ENCODE assay signal across 19 cellular contexts in the genomic region with DNA sequence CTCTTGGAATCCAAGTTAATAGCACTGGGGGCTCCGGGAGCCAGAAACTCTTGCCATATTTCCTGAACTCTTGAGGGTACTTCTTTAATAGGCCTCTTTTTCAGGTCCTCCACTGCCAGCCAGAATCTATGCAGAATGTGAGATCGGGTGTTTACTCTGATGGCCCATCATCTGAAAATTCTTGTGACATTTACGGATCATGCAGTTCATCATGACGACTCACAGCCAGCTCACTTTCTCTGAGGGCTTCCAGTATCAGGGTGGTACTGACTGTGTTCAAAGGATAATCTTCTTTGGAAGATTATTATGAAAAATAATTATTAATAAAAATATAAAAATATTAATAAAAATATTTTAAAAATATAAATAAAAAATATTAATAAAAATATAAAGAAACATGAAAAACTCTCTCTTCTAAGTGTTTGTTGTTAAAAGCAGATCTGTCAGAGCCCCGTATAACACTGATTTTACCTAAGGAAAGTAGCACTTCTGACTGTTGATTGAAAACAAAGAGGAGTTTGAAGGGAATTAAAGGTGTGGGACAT.
DNase-seq lines count a peak whose midpoint lies in the region; ATAC-seq, FAIRE-seq and TF ChIP-seq lines count a peak whose summit lies in the region.
"Had no signal": no experiment of that assay in that cellular context is flagged by ENCODE, and none has a peak within 500 bp of the region (broad histone marks: within the 10 kb centered on the region; RNA-seq: fewer than 3 reads in every experiment).

No MANE protein-coding gene starts in this region.

- CTCF ChIA-PET in Calu3 (lab: Charles Lee) = no interaction called here

- H3K9me3 Mint-ChIP-seq in osteocyte (ENCODE audit: unreplicated experiment) (no peaks in the 10 kb centered on the region), Calu3 (ENCODE audit: low read depth, unreplicated experiment) (no peaks in the 10 kb centered on the region), mesothelial cell of epicardium (no peaks in the 10 kb centered on the region)

- H3K36me3 Mint-ChIP-seq in osteocyte (ENCODE audit: unreplicated experiment) = peaks cover 5% of the 10 kb centered on the region
- no peaks in the 10 kb centered on the region for H3K36me3 Mint-ChIP-seq in Calu3 (ENCODE audit: insufficient read depth, unreplicated experiment)
- H3K36me3 Mint-ChIP-seq in mesothelial cell of epicardium = no peaks in the 10 kb centered on the region

- intact Hi-C loops in Calu3 (cut with micrococcal nuclease; ENCODE audit: unreplicated experiment) = no loop called here

- ATAC-seq in HG03175 (IDR thresholded peaks at IDR 0.05; ENCODE audit: unreplicated experiment) = no peak
- ATAC-seq: T-helper 17 cell had no signal

- no peaks in the 10 kb centered on the region for H3K27me3 Mint-ChIP-seq in osteocyte (ENCODE audit: unreplicated experiment)
- H3K27me3 Mint-ChIP-seq in Calu3 (ENCODE audit: unreplicated experiment) = no peaks in the 10 kb centered on the region
- H3K27me3 Mint-ChIP-seq in mesothelial cell of epicardium (ENCODE audit: low read depth) = peaks cover 6% of the 10 kb centered on the region
- H3K27me3 Mint-ChIP-seq: B cell had no signal

- no TSS peak for BruUV-seq in Calu3 (replicated peaks; lab: Mats Ljungman, UMichigan)

- peaks cover 64% of the 10 kb centered on the region for H3K4me1 Mint-ChIP-seq in osteocyte (ENCODE audit: unreplicated experiment)
- peaks cover 16% of the 10 kb centered on the region for H3K4me1 Mint-ChIP-seq in Calu3 (ENCODE audit: low read depth, unreplicated experiment)
- H3K4me1 Mint-ChIP-seq in mesothelial cell of epicardium = peaks cover 5% of the 10 kb centered on the region
- H3K4me1 Mint-ChIP-seq: B cell, T-helper 17 cell had no signal

- peak; percentile 9 for DNase-seq in H54 (ENCODE audit: insufficient read length, low spot score)
- DNase-seq in NCI-H226 = peak; percentile 25
- DNase-seq in epithelial cell of esophagus (ENCODE audit: low read depth) = peak; percentile 46
- DNase-seq in osteocyte (ENCODE audit: extremely low spot score, unreplicated experiment) = no peak
- no peak for DNase-seq in NCI-H2171 treated with DMSO at 0.1 percent for 48 hours (lab: John Stamatoyannopoulos, UW)
- DNase-seq in Calu3 = no peak
- no peak for DNase-seq in mesothelial cell of epicardium (ENCODE audit: low spot score in 2 of 2, unreplicated experiment in 2 of 2)
- DNase-seq: COR-L47, MM.1S, NCI-H1092, NCI-H146, NCI-H2107, NCI-H2227 treated with DMSO at 0.1 percent for 48 hours, NCI-H524 treated with DMSO at 0.1 percent for 48 hours, PC-9, T-helper 17 cell had no signal

- TF ChIP-seq CTCF in epithelial cell of esophagus (IDR thresholded peaks at IDR 0.05; ENCODE audit: insufficient read depth, low read depth, low read length, missing control alignments) (no peak), osteocyte (IDR thresholded peaks at IDR 0.05) (no peak), Calu3 (IDR thresholded peaks at IDR 0.05; ENCODE audit: unreplicated experiment) (no peak), mesothelial cell of epicardium (IDR thresholded peaks at IDR 0.05; ENCODE audit: unreplicated experiment) (no peak)

- H3K27ac Mint-ChIP-seq in osteocyte (ENCODE audit: unreplicated experiment) (peak overlapping the region; percentile 89), Calu3 (ENCODE audit: unreplicated experiment) (no peak overlapping the region), mesothelial cell of epicardium (no peak overlapping the region)
- H3K27ac Mint-ChIP-seq: B cell, T-helper 17 cell had no signal

- FAIRE-seq in H54 (lab: Jason Lieb, UNC) = no peak
- FAIRE-seq: GM12891 had no signal

- TF ChIP-seq POLR2A in H54 (IDR thresholded peaks at IDR 0.05; ENCODE audit: low read depth, low read length) = no peak

- H3K4me3 Mint-ChIP-seq in osteocyte (ENCODE audit: unreplicated experiment) (no peak overlapping the region), Calu3 (ENCODE audit: low read depth, unreplicated experiment) (no peak overlapping the region), mesothelial cell of epicardium (no peak overlapping the region)
- H3K4me3 Mint-ChIP-seq: B cell, T-helper 17 cell had no signal

- no peak overlapping the region for H3K4me3 ChIP-seq in epithelial cell of esophagus (ENCODE audit: low read length)
- H3K4me3 ChIP-seq: PC-9 had no signal

Comparison
In these comparisons a context has a peak if more than half of its experiments do, and no peak if none do; other contexts are left out.
1. DNase-seq: peak in H54 (single experiment), NCI-H226 (single experiment) and epithelial cell of esophagus (single experiment); none in osteocyte (single experiment), NCI-H2171 treated with DMSO at 0.1 percent for 48 hours (single experiment), Calu3 (single experiment) and mesothelial cell of epicardium (0 of 2).